29 cellular contexts compared by ENCODE assay signal in the genomic region with DNA sequence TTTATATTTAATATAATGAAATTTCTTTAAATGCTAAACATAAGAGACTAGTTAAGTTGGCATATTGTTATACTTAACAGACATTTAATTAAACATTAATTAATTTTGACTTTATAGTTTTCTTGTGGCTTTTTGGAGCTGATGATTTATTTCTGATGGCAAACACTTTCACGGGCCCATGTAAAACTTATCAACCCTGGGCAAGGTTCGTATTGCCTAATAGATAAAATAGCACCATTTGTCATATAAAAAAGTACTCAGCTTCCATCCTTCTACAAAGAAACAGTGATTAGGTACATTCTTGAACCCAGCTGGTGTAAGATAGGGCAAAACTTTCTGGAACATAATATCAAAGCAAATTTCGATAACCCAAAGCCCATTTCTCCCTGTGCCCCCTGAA.
"Had no signal": no experiment of that assay in that cellular context is flagged by ENCODE, and none has a peak within 500 bp of the region (broad histone marks: within the 10 kb centered on the region; RNA-seq: fewer than 3 reads in every experiment).

No MANE protein-coding gene starts in this region.

- H3K27me3 ChIP-seq: neutrophil, right lobe of liver, sigmoid colon, suprapubic skin, testis, tibial artery, transverse colon, upper lobe of right lung had no signal

- H3K36me3 ChIP-seq: neutrophil, right lobe of liver, sigmoid colon, spleen, suprapubic skin, tibial artery, transverse colon, upper lobe of right lung, uterus had no signal

- H3K4me1 ChIP-seq: parathyroid adenoma, psoas muscle, right lobe of liver, sigmoid colon, spleen, suprapubic skin, testis, tibial artery, transverse colon, upper lobe of right lung, uterus had no signal

- H3K27ac ChIP-seq: neutrophil, parathyroid adenoma, psoas muscle, right lobe of liver, sigmoid colon, spleen, suprapubic skin, testis, tibial artery, transverse colon, upper lobe of right lung, uterus had no signal

- H3K4me3 ChIP-seq: psoas muscle, right lobe of liver, sigmoid colon, smooth muscle cell, spleen, suprapubic skin, testis, tibial artery, transverse colon, upper lobe of right lung, uterus had no signal

- ATAC-seq: naive thymus-derived CD8-positive, alpha-beta T cell; natural killer cell treated with Interleukin-12 subunit alpha and Interleukin-12 subunit beta and Interleukin-15 and Interleukin-18, amount 100 ng/mL, for 72 hours; psoas muscle; right cardiac atrium; stimulated activated memory B cell treated with anti-CD40 and anti-IgM and Interleukin-4, amounts not matched to agents 10 μg/mL and 1 μg/mL and 100 μg/mL, for 72 hours; stimulated activated naive CD8-positive, alpha-beta T cell treated with anti-CD3 and anti-CD28 coated beads, Interleukin-15, amount 100 ng/mL, for 72 hours; stimulated activated naive CD8-positive, alpha-beta T cell treated with anti-CD3 and anti-CD28 coated beads, Interleukin-15, Interleukin-2, amounts not matched to agents 100 U/mL and 50 U/mL, for 24 hours; upper lobe of right lung had no signal

- H2AFZ ChIP-seq: parathyroid adenoma had no signal

- DNase-seq: naive thymus-derived CD8-positive, alpha-beta T cell; nephron progenitor cell; nucleus accumbens; posterior cingulate gyrus; psoas muscle; right cardiac atrium; right lobe of liver; sigmoid colon; spleen; stimulated activated CD4-positive, alpha-beta T cell treated with anti-CD3 and anti-CD28 coated beads, Interleukin-12 subunit alpha, Interleukin-12 subunit beta, amount 100 ng/mL, for 4 hours; stimulated activated CD4-positive, alpha-beta T cell treated with anti-CD3 and anti-CD28 coated beads, Interleukin-1b, Interleukin-23, amount 100 ng/mL, for 48 hours; stimulated activated CD4-positive, alpha-beta T cell treated with anti-CD3 and anti-CD28 coated beads, Interleukin-4, amount 100 ng/mL, for 1 hour; stimulated activated CD4-positive, alpha-beta T cell treated with anti-CD3 and anti-CD28 coated beads, Interleukin-4, amount 100 ng/mL, for 4 hours; stimulated activated CD8-positive, alpha-beta memory T cell treated with anti-CD3 and anti-CD28 coated beads, Interleukin-4, amount 100 ng/mL, for 48 hours; stimulated activated naive CD4-positive, alpha-beta T cell; stimulated activated naive CD8-positive, alpha-beta T cell treated with anti-CD3 and anti-CD28 coated beads, Interleukin-15, amount 100 ng/mL, for 72 hours; stimulated activated naive CD8-positive, alpha-beta T cell treated with anti-CD3 and anti-CD28 coated beads, Interleukin-15, Interleukin-2, amounts not matched to agents 100 U/mL and 50 U/mL, for 24 hours; substantia nigra; testis; tibial artery; transverse colon; upper lobe of right lung; uterus had no signal

- H3K79me2 ChIP-seq: parathyroid adenoma had no signal

- H3K9me3 ChIP-seq: neutrophil, right lobe of liver, sigmoid colon, suprapubic skin, testis, transverse colon, upper lobe of right lung, uterus had no signal

- H3K4me2 ChIP-seq: smooth muscle cell had no signal
